Comparison of ENCODE assay signal across 22 cellular contexts in the genomic region with DNA sequence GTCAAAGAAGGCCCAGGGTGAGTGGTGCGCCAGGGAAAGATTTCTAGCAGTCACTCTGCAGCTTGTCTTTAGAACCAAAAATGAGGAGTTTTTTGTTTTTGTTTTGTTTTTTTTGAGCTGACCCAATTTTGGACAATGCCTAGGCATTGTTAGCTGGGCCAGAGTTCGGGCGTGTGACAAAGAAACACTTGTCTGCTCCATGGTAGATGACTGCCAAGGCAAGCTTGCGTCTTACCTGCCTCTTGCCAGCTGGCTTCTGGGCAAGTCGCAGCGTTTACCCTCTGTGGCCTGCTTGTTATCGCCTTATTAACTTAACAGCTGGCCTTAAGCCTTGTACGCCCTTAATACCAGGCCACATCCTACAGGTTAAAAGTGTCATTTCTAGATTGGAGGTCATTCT.
DNase-seq lines count a peak whose midpoint lies in the region; ATAC-seq, FAIRE-seq and TF ChIP-seq lines count a peak whose summit lies in the region.
"Had no signal": no experiment of that assay in that cellular context is flagged by ENCODE, and none has a peak within 500 bp of the region (broad histone marks: within the 10 kb centered on the region; RNA-seq: fewer than 3 reads in every experiment).

No MANE protein-coding gene starts in this region.

- no peak overlapping the region for H3K9ac ChIP-seq in HepG2 (ENCODE audit: insufficient read depth, low read depth, low read length)

- no peaks in the 10 kb centered on the region for H3K79me2 ChIP-seq in HepG2 (ENCODE audit: insufficient read depth, low read length)

- peak in 3 of 4 donors; percentile 24 to 71 (median 32) for ATAC-seq in right lobe of liver
- ATAC-seq in HepG2 = no peak
- ATAC-seq in SK-N-SH treated with all-trans-retinoic acid at 6 μM for 48 hours = no peak
- ATAC-seq in HG03565 (IDR thresholded peaks at IDR 0.05; ENCODE audit: unreplicated experiment) = no peak
- ATAC-seq: K562, mucosa of descending colon, T-helper 17 cell, upper lobe of right lung had no signal

- no peak for TF ChIP-seq CTCF in right lobe of liver (IDR thresholded peaks at IDR 0.05)
- TF ChIP-seq CTCF in HepG2 (CRISPR knock-in tag; IDR thresholded peaks at IDR 0.05) = no peak
- no peak for TF ChIP-seq CTCF in brain microvascular endothelial cell (IDR thresholded peaks at IDR 0.05; ENCODE audit: low read depth, low read length, missing control alignments)

- H4K20me1 ChIP-seq in HepG2 (ENCODE audit: insufficient read depth, low read length) = no peaks in the 10 kb centered on the region

- H3K4me2 ChIP-seq in HepG2 (ENCODE audit: low read depth, low read length) = no peak overlapping the region

- FAIRE-seq in HepG2 (lab: Jason Lieb, UNC) = no peak
- FAIRE-seq: K562 had no signal

- in situ Hi-C loops in HepG2 (cut with HindIII; ENCODE audit: extremely low pct_ligation_motif_present, low pct_unique_long_range_greater_than_20kb) = no loop called here
- in situ Hi-C loops in brain microvascular endothelial cell (cut with HindIII; ENCODE audit: low pct_ligation_motif_present, low sequenced_read_pairs) = no loop called here

- H2AFZ ChIP-seq in HepG2 (ENCODE audit: low read length) = no peak overlapping the region

- BruUV-seq in HepG2 (replicated peaks; lab: Mats Ljungman, UMichigan) = no TSS peak

- H3K9me3 ChIP-seq in right lobe of liver (no peaks in the 10 kb centered on the region), HepG2 (ENCODE audit: low read length) (no peaks in the 10 kb centered on the region)
- H3K9me3 ChIP-seq: esophagus squamous epithelium, mucosa of descending colon, neutrophil, upper lobe of right lung had no signal

- WGBS in right lobe of liver (ENCODE audit: insufficient coverage, low coverage, low lambda C conversion rate, missing lambda C conversion rate) = 82% methylated on average over 8 of the region's 8 CpGs
- 91% methylated on average over 8 of the region's 8 CpGs for WGBS in HepG2 (ENCODE audit: low lambda C conversion rate)

- TF ChIP-seq RAD21 in HepG2 (CRISPR knock-in tag; IDR thresholded peaks at IDR 0.05) = no peak

- CTCF ChIA-PET in HepG2 (lab: Yijun Ruan, JAX; ENCODE audit: low intra/inter-chr PET ratio, low total read pairs) = no interaction called here

- intact Hi-C loops in right lobe of liver (cut with DNase I) = no loop called here
- intact Hi-C loops in HepG2 (cut with micrococcal nuclease; ENCODE audit: unreplicated experiment) = no loop called here

- no peaks in the 10 kb centered on the region for H3K4me1 ChIP-seq in right lobe of liver
- peaks cover 21% of the 10 kb centered on the region for H3K4me1 ChIP-seq in HepG2 (ENCODE audit: insufficient read depth, low read length)
- H3K4me1 ChIP-seq: upper lobe of right lung had no signal

- H3K27ac ChIP-seq in right lobe of liver (no peak overlapping the region), HepG2 (ENCODE audit: extremely low read length, insufficient read depth, low read length) (no peak overlapping the region), brain microvascular endothelial cell (no peak overlapping the region)
- H3K27ac ChIP-seq: esophagus squamous epithelium, neutrophil, upper lobe of right lung had no signal

- H3K4me3 ChIP-seq in right lobe of liver (no peak overlapping the region), HepG2 (replicated peaks in 1 of 3; ENCODE audit: insufficient read depth in 1 of 3, low read depth in 2 of 3, low read length in 3 of 3) (no peak overlapping the region), brain microvascular endothelial cell (ENCODE audit: low read depth, low read length) (no peak overlapping the region)
- H3K4me3 ChIP-seq: esophagus squamous epithelium, K562, mucosa of descending colon, skin epidermis, upper lobe of right lung had no signal

- POLR2A ChIA-PET in HepG2 (lab: Yijun Ruan, JAX) = no interaction called here

- no peaks in the 10 kb centered on the region for H3K27me3 ChIP-seq in right lobe of liver
- H3K27me3 ChIP-seq in HepG2 (ENCODE audit: control insufficient read depth in 1 of 2, insufficient read depth in 2 of 2, low read length in 2 of 2) = no peaks in the 10 kb centered on the region
- H3K27me3 ChIP-seq in brain microvascular endothelial cell (replicated peaks) = no peaks in the 10 kb centered on the region
- H3K27me3 ChIP-seq: esophagus squamous epithelium, neutrophil, upper lobe of right lung had no signal

- peaks cover 0 to 2% (median 0%) of the 10 kb centered on the region in 4 donors for H3K36me3 ChIP-seq in right lobe of liver
- H3K36me3 ChIP-seq in HepG2 (replicated peaks in 1 of 2; ENCODE audit: control insufficient read depth in 1 of 2, insufficient read depth in 2 of 2, low read length in 2 of 2) = peaks cover 5 to 16% of the 10 kb centered on the region in 2 experiments; a peak in 3 of 5 replicates
- H3K36me3 ChIP-seq in brain microvascular endothelial cell (replicated peaks) = peaks cover 24% of the 10 kb centered on the region

- TF ChIP-seq EP300 in HepG2 (IDR thresholded peaks at IDR 0.05; ENCODE audit: low read depth in 2 of 2, low read length in 2 of 2) (no peak), HepG2 (CRISPR knock-in tag; IDR thresholded peaks at IDR 0.05; ENCODE audit: borderline replicate concordance) (no peak)

- TF ChIP-seq POLR2A in right lobe of liver (IDR thresholded peaks at IDR 0.05) (no peak), HepG2 (IDR thresholded peaks at IDR 0.05; ENCODE audit: insufficient read depth in 1 of 2, low read depth in 2 of 2, low read length in 2 of 2) (no peak)

- peak in 2 of 3 donors; percentile 55 to 56 for DNase-seq in right lobe of liver
- no peak for DNase-seq in HepG2 (ENCODE audit: low spot score)
- DNase-seq in globus pallidus (ENCODE audit: low spot score) = peak; percentile 97
- peak in 55 of 56 donors; percentile 4 to 94 (median 77) for DNase-seq in nucleus accumbens (lab: John Stamatoyannopoulos, UW)
- no peak for DNase-seq in brain microvascular endothelial cell
- DNase-seq in DMS53 (lab: John Stamatoyannopoulos, UW) = no peak
- DNase-seq: activated CD4-positive, CD25-positive, alpha-beta regulatory T cell; activated gamma-delta T cell; amniotic stem cell; dermis blood vessel endothelial cell; DMS79 treated with DMSO at 0.1 percent for 48 hours; esophagus squamous epithelium; kidney glomerular epithelial cell; mucosa of descending colon; NCI-H1092 treated with DMSO at 0.1 percent for 48 hours; T-helper 17 cell; upper lobe of right lung had no signal

TF ChIP-seq in HepG2, 621 proteins besides CTCF, POLR2A, EP300 and RAD21:
- TF ChIP-seq KLF15 (CRISPR knock-in tag; IDR thresholded peaks at IDR 0.05; ENCODE audit: borderline replicate concordance) = no peak
- TF ChIP-seq MEIS2 (CRISPR knock-in tag; IDR thresholded peaks at IDR 0.05) = no peak
TF ChIP-seq in HepG2: peak in this region for 0.

TF ChIP-seq in SK-N-SH treated with all-trans-retinoic acid at 6 μM for 48 hours, 23 proteins besides CTCF, POLR2A, EP300 and RAD21 (continues in another document):
- TF ChIP-seq, protein P1, sequence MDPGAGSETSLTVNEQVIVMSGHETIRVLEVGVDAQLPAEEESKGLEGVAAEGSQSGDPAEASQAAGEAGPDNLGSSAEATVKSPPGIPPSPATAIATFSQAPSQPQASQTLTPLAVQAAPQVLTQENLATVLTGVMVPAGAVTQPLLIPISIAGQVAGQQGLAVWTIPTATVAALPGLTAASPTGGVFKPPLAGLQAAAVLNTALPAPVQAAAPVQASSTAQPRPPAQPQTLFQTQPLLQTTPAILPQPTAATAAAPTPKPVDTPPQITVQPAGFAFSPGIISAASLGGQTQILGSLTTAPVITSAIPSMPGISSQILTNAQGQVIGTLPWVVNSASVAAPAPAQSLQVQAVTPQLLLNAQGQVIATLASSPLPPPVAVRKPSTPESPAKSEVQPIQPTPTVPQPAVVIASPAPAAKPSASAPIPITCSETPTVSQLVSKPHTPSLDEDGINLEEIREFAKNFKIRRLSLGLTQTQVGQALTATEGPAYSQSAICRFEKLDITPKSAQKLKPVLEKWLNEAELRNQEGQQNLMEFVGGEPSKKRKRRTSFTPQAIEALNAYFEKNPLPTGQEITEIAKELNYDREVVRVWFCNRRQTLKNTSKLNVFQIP (CRISPR knock-in tag; IDR thresholded peaks at IDR 0.05; ENCODE audit: borderline replicate concordance, low read depth) = no peak
- TF ChIP-seq, protein P2, sequence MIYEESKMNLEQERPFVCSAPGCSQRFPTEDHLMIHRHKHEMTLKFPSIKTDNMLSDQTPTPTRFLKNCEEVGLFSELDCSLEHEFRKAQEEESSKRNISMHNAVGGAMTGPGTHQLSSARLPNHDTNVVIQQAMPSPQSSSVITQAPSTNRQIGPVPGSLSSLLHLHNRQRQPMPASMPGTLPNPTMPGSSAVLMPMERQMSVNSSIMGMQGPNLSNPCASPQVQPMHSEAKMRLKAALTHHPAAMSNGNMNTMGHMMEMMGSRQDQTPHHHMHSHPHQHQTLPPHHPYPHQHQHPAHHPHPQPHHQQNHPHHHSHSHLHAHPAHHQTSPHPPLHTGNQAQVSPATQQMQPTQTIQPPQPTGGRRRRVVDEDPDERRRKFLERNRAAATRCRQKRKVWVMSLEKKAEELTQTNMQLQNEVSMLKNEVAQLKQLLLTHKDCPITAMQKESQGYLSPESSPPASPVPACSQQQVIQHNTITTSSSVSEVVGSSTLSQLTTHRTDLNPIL (CRISPR knock-in tag; IDR thresholded peaks at IDR 0.05; ENCODE audit: low read depth) = no peak
- TF ChIP-seq ZNF565 (CRISPR knock-in tag; conservative IDR thresholded peaks at IDR 0.05; ENCODE audit: low read depth) = no peak
- no peak for TF ChIP-seq CSDC2 (CRISPR knock-in tag; IDR thresholded peaks at IDR 0.05)
- no peak for TF ChIP-seq ZFP30 (CRISPR knock-in tag; IDR thresholded peaks at IDR 0.05)
- no peak for TF ChIP-seq TCF4 (CRISPR knock-in tag; IDR thresholded peaks at IDR 0.05; ENCODE audit: borderline replicate concordance)
- no peak for TF ChIP-seq ARNTL (CRISPR knock-in tag; IDR thresholded peaks at IDR 0.05; ENCODE audit: borderline replicate concordance, low read depth)
- TF ChIP-seq ESRRG (CRISPR knock-in tag; IDR thresholded peaks at IDR 0.05) = no peak
- no peak for TF ChIP-seq ZFP3 (CRISPR knock-in tag; IDR thresholded peaks at IDR 0.05)
- TF ChIP-seq GLIS3 (CRISPR knock-in tag; IDR thresholded peaks at IDR 0.05) = no peak
- TF ChIP-seq BACH2 (CRISPR knock-in tag; IDR thresholded peaks at IDR 0.05; ENCODE audit: borderline replicate concordance) = no peak

Comparison
In these comparisons a context has a peak if more than half of its experiments do, and no peak if none do; other contexts are left out.
1. ATAC-seq: peak in right lobe of liver (3 of 4); none in HepG2 (single experiment), SK-N-SH treated with all-trans-retinoic acid at 6 μM for 48 hours (single experiment) and HG03565 (single experiment).
2. DNase-seq: peak in right lobe of liver (2 of 3), globus pallidus (single experiment) and nucleus accumbens (55 of 56); none in HepG2 (single experiment), brain microvascular endothelial cell (single experiment) and DMS53 (single experiment).